12 cellular contexts compared by ENCODE assay signal in genomic region chr21:14869984-14870840, GRCh38.
DNase-seq lines count a peak whose midpoint lies in the region; ATAC-seq, FAIRE-seq and TF ChIP-seq lines count a peak whose summit lies in the region.
"Had no signal": no experiment of that assay in that cellular context is flagged by ENCODE, and none has a peak within 500 bp of the region (broad histone marks: within the 10 kb centered on the region; RNA-seq: fewer than 3 reads in every experiment).

No MANE protein-coding gene starts in this region.

- no peaks in the 10 kb centered on the region for H3K9me3 ChIP-seq in keratinocyte (ENCODE audit: control insufficient read depth, low read depth, low read length)
- no peaks in the 10 kb centered on the region for H3K9me3 ChIP-seq in SK-N-SH

- H3K4me1 ChIP-seq in keratinocyte (ENCODE audit: control insufficient read depth, extremely low read depth, insufficient read depth, low read length) (peaks cover 21% of the 10 kb centered on the region), SK-N-SH (ENCODE audit: control insufficient read depth in 1 of 2, insufficient read depth in 2 of 2, low read depth in 1 of 2, low read length in 1 of 2) (no peaks in the 10 kb centered on the region)

- H3K9ac ChIP-seq in keratinocyte (ENCODE audit: control insufficient read depth, extremely low read depth, insufficient read depth, low read length), result no peak overlapping the region
- H3K9ac ChIP-seq in SK-N-SH, result no peak overlapping the region

- no peaks in the 10 kb centered on the region for H3K9me3 Mint-ChIP-seq in activated naive CD4-positive, alpha-beta T cell treated with anti-CD3 and anti-CD28 coated beads, Interleukin-2, amount 50 U/mL, for 72 hours
- H3K9me3 Mint-ChIP-seq: stimulated activated naive CD8-positive, alpha-beta T cell treated with anti-CD3 and anti-CD28 coated beads, Interleukin-15, Interleukin-2, amounts not matched to agents 100 ng/mL and 50 ng/mL, for 24 hours; T-helper 1 cell treated with Interleukin-12 subunit alpha and Interleukin-12 subunit beta and Interleukin-4 antibody, amounts not matched to agents 30 μg/mL and 1 μg/mL, for 36 hours had no signal

- TF ChIP-seq RAD21 in SK-N-SH (IDR thresholded peaks at IDR 0.05; ENCODE audit: low read length), result no peak

- H4K20me1 ChIP-seq in keratinocyte (ENCODE audit: control insufficient read depth, extremely low read depth, insufficient read depth, low read length), result no peaks in the 10 kb centered on the region
- H4K20me1 ChIP-seq in SK-N-SH (ENCODE audit: insufficient read depth), result no peaks in the 10 kb centered on the region

- DNase-seq in keratinocyte (ENCODE audit: low read depth, low spot score) (no peak), SK-N-SH (no peak), brain microvascular endothelial cell (no peak)
- DNase-seq in activated naive CD4-positive, alpha-beta T cell treated with anti-CD3 and anti-CD28 coated beads, Interleukin-2, amount 50 U/mL, for 72 hours (ENCODE audit: low spot score in 2 of 2), result no peak
- no peak for DNase-seq in activated naive CD4-positive, alpha-beta T cell (lab: John Stamatoyannopoulos, UW)
- DNase-seq: NCI-H526 treated with DMSO at 0.1 percent for 48 hours had no signal

- in situ Hi-C loops in brain microvascular endothelial cell (cut with HindIII; ENCODE audit: low pct_ligation_motif_present, low sequenced_read_pairs), result no loop called here

- no peaks in the 10 kb centered on the region for H3F3A ChIP-seq in SK-N-SH (replicated peaks; ENCODE audit: insufficient read depth)

- H3K9me2 ChIP-seq in SK-N-SH, result no peaks in the 10 kb centered on the region

- H3K27ac Mint-ChIP-seq in activated naive CD4-positive, alpha-beta T cell treated with anti-CD3 and anti-CD28 coated beads, Interleukin-2, amount 50 U/mL, for 72 hours, result no peak overlapping the region
- H3K27ac Mint-ChIP-seq: stimulated activated naive CD8-positive, alpha-beta T cell treated with anti-CD3 and anti-CD28 coated beads, Interleukin-15, Interleukin-2, amounts not matched to agents 100 ng/mL and 50 ng/mL, for 24 hours; T-helper 1 cell treated with Interleukin-12 subunit alpha and Interleukin-12 subunit beta and Interleukin-4 antibody, amounts not matched to agents 30 μg/mL and 1 μg/mL, for 36 hours had no signal

- POLR2A ChIA-PET in SK-N-SH (lab: Yijun Ruan, JAX), result no interaction called here

- no peaks in the 10 kb centered on the region for H3K79me2 ChIP-seq in keratinocyte (ENCODE audit: control insufficient read depth, insufficient read depth, low read length)
- H3K79me2 ChIP-seq in SK-N-SH (ENCODE audit: insufficient read depth), result no peaks in the 10 kb centered on the region

- no peak for TF ChIP-seq EP300 in SK-N-SH (IDR thresholded peaks at IDR 0.05; ENCODE audit: borderline replicate concordance in 1 of 2, low read depth in 1 of 2, low read length in 1 of 2)

- CTCF ChIA-PET in SK-N-SH (lab: Yijun Ruan, JAX), result no interaction called here

- no peak for TF ChIP-seq CTCF in keratinocyte (optimal IDR thresholded peaks at IDR 0.05 in 1 of 3, IDR thresholded peaks at IDR 0.05 in 1 of 3, conservative IDR thresholded peaks at IDR 0.05 in 1 of 3; ENCODE audit: extremely low read depth in 1 of 3, insufficient read depth in 2 of 3, low read length in 3 of 3)
- TF ChIP-seq CTCF in SK-N-SH (IDR thresholded peaks at IDR 0.05), result no peak
- TF ChIP-seq CTCF in brain microvascular endothelial cell (IDR thresholded peaks at IDR 0.05; ENCODE audit: low read depth, low read length, missing control alignments), result no peak

- ATAC-seq in GM18861 (IDR thresholded peaks at IDR 0.05; ENCODE audit: unreplicated experiment) (peak; percentile 46), GM21619 (IDR thresholded peaks at IDR 0.05; ENCODE audit: unreplicated experiment) (peak; percentile 44), HG03432 (IDR thresholded peaks at IDR 0.05; ENCODE audit: unreplicated experiment) (peak; percentile 59)
- ATAC-seq in activated naive CD4-positive, alpha-beta T cell treated with anti-CD3 and anti-CD28 coated beads, Interleukin-2, amount 50 U/mL, for 72 hours, result no peak

- FAIRE-seq in keratinocyte (lab: Jason Lieb, UNC), result no peak
- FAIRE-seq: GM12892 had no signal

- H3K4me3 ChIP-seq in keratinocyte (ENCODE audit: control insufficient read depth in 2 of 3, extremely low read depth in 1 of 3, insufficient read depth in 2 of 3, low read depth in 1 of 3, low read length in 3 of 3), result no peak overlapping the region
- no peak overlapping the region for H3K4me3 ChIP-seq in SK-N-SH (ENCODE audit: low read depth in 2 of 2, low read length in 1 of 2)
- no peak overlapping the region for H3K4me3 ChIP-seq in brain microvascular endothelial cell (ENCODE audit: low read depth, low read length)

- dilution Hi-C loops in keratinocyte (cut with MboI; ENCODE audit: extremely low pct_ligation_motif_present, low sequenced_read_pairs), result no loop called here

- H2AFZ ChIP-seq in keratinocyte (ENCODE audit: control insufficient read depth, low read length), result peak overlapping the region; percentile 75
- H2AFZ ChIP-seq in SK-N-SH (ENCODE audit: low read depth), result no peak overlapping the region

- no peaks in the 10 kb centered on the region for H3K9me1 ChIP-seq in keratinocyte (ENCODE audit: control insufficient read depth, extremely low read depth, insufficient read depth, low read length)

- WGBS in SK-N-SH (ENCODE audit: low lambda C conversion rate), result 9% methylated on average over 5 of the region's 5 CpGs

- H3K36me3 ChIP-seq in keratinocyte (ENCODE audit: control insufficient read depth in 2 of 2, extremely low read depth in 1 of 2, insufficient read depth in 2 of 2, low read length in 2 of 2), result no peaks in the 10 kb centered on the region
- H3K36me3 ChIP-seq in SK-N-SH (replicated peaks in 1 of 2; ENCODE audit: control insufficient read depth in 1 of 2, insufficient read depth in 2 of 2, low read length in 1 of 2), result no peaks in the 10 kb centered on the region
- no peaks in the 10 kb centered on the region for H3K36me3 ChIP-seq in brain microvascular endothelial cell (replicated peaks)

- no peak overlapping the region for H3K27ac ChIP-seq in keratinocyte (ENCODE audit: control insufficient read depth, insufficient read depth, low read length)
- no peak overlapping the region for H3K27ac ChIP-seq in SK-N-SH (ENCODE audit: low read depth in 2 of 2, low read length in 1 of 2)
- H3K27ac ChIP-seq in brain microvascular endothelial cell, result no peak overlapping the region

- H3K36me3 Mint-ChIP-seq in activated naive CD4-positive, alpha-beta T cell treated with anti-CD3 and anti-CD28 coated beads, Interleukin-2, amount 50 U/mL, for 72 hours, result no peaks in the 10 kb centered on the region

- H3K4me2 ChIP-seq in keratinocyte (ENCODE audit: control insufficient read depth, extremely low read depth, insufficient read depth, low read depth, low read length), result peak overlapping the region; percentile 58
- no peak overlapping the region for H3K4me2 ChIP-seq in SK-N-SH

- no peaks in the 10 kb centered on the region for H3K27me3 ChIP-seq in keratinocyte (ENCODE audit: control insufficient read depth, extremely low read depth, insufficient read depth, low read length)
- H3K27me3 ChIP-seq in SK-N-SH (ENCODE audit: insufficient read depth), result no peaks in the 10 kb centered on the region; the same call in 1 of the 2 replicates
- H3K27me3 ChIP-seq in brain microvascular endothelial cell (replicated peaks), result no peaks in the 10 kb centered on the region

TF ChIP-seq in SK-N-SH, 30 proteins besides CTCF, POLR2A, EP300 and RAD21:
- TF ChIP-seq RXRA (IDR thresholded peaks at IDR 0.05; ENCODE audit: borderline replicate concordance, low read depth), result no peak
- TF ChIP-seq FOXJ3 (CRISPR knock-in tag; IDR thresholded peaks at IDR 0.05), result no peak
- no peak for TF ChIP-seq RFX5 (IDR thresholded peaks at IDR 0.05; ENCODE audit: low read length)
- no peak for TF ChIP-seq FOXM1 (IDR thresholded peaks at IDR 0.05; ENCODE audit: low read depth)
- no peak for TF ChIP-seq RCOR1 (IDR thresholded peaks at IDR 0.05; ENCODE audit: low read length)
- TF ChIP-seq NRF1 (IDR thresholded peaks at IDR 0.05; ENCODE audit: low read depth, low read length), result no peak
- TF ChIP-seq JUND (IDR thresholded peaks at IDR 0.05), result no peak
- TF ChIP-seq MEF2A (IDR thresholded peaks at IDR 0.05; ENCODE audit: borderline replicate concordance, low read depth), result no peak
- TF ChIP-seq POLR2AphosphoS5 (IDR thresholded peaks at IDR 0.05; ENCODE audit: low read depth, low read length), result no peak
- TF ChIP-seq CHD2 (IDR thresholded peaks at IDR 0.05; ENCODE audit: low read length, partially characterized antibody), result no peak
- no peak for TF ChIP-seq GATA2 (CRISPR knock-in tag; IDR thresholded peaks at IDR 0.05)
- no peak for TF ChIP-seq FOSL2 (IDR thresholded peaks at IDR 0.05; ENCODE audit: borderline replicate concordance, low read depth)
- TF ChIP-seq SMC3 (IDR thresholded peaks at IDR 0.05; ENCODE audit: low read depth, low read length), result no peak
- no peak for TF ChIP-seq USF1 (IDR thresholded peaks at IDR 0.05; ENCODE audit: borderline replicate concordance, low read depth)
- TF ChIP-seq ELF1 (IDR thresholded peaks at IDR 0.05), result no peak
- TF ChIP-seq TAF1 (IDR thresholded peaks at IDR 0.05; ENCODE audit: borderline replicate concordance, low read depth, low read length), result no peak
- no peak for TF ChIP-seq NFIC (IDR thresholded peaks at IDR 0.05; ENCODE audit: borderline replicate concordance)
TF ChIP-seq in SK-N-SH: peak in this region for 0.

Comparison
In these comparisons a context has a peak if more than half of its experiments do, and no peak if none do; other contexts are left out.
1. ATAC-seq: peak in GM18861 (single experiment), GM21619 (single experiment) and HG03432 (single experiment); none in activated naive CD4-positive, alpha-beta T cell treated with anti-CD3 and anti-CD28 coated beads, Interleukin-2, amount 50 U/mL, for 72 hours (0 of 2).